Comparison of ENCODE assay signal across 29 cellular contexts in genomic region chr4:142129473-142129872, GRCh38.
DNase-seq lines count a peak whose midpoint lies in the region; ATAC-seq, FAIRE-seq and TF ChIP-seq lines count a peak whose summit lies in the region.
"Had no signal": no experiment of that assay in that cellular context is flagged by ENCODE, and none has a peak within 500 bp of the region (broad histone marks: within the 10 kb centered on the region; RNA-seq: fewer than 3 reads in every experiment).

No MANE protein-coding gene starts in this region.

- H3K9ac ChIP-seq in PC-3 (ENCODE audit: low read length): no peak overlapping the region
- H3K9ac ChIP-seq in endothelial cell of umbilical vein (replicated peaks; ENCODE audit: extremely low read depth, insufficient read depth, low read length): no peak overlapping the region
- H3K9ac ChIP-seq: KMS-11, parathyroid adenoma had no signal

- no peaks in the 10 kb centered on the region for H3K9me3 Mint-ChIP-seq in activated naive CD4-positive, alpha-beta T cell treated with anti-CD3 and anti-CD28 coated beads, Interleukin-2, amount 50 U/mL, for 24 hours
- H3K9me3 Mint-ChIP-seq: stimulated activated naive CD8-positive, alpha-beta T cell treated with anti-CD3 and anti-CD28 coated beads, Interleukin-15, Interleukin-2, amounts not matched to agents 100 ng/mL and 50 ng/mL, for 24 hours; T-cell; WTC11 had no signal

- intact Hi-C loops in PC-3 (cut with micrococcal nuclease): loop anchor here (5.0 to 10.0 kb wide), 2 partner anchors 73 to 955 kb away; no protein-coding TSS in a partner anchor
- intact Hi-C loops in endothelial cell of umbilical vein (cut with micrococcal nuclease): loop anchor here (2.0 to 10.0 kb wide), 6 partner anchors 138 to 1055 kb away; partner anchors contain the start of gene USP38
- intact Hi-C loops in uterus (cut with DNase I; ENCODE audit: low total_unique reads): no loop called here

- H3K9me3 ChIP-seq in PC-3 (ENCODE audit: low read length): no peaks in the 10 kb centered on the region
- H3K9me3 ChIP-seq in endothelial cell of umbilical vein (replicated peaks; ENCODE audit: control insufficient read depth, insufficient read depth, low read length): no peaks in the 10 kb centered on the region
- no peaks in the 10 kb centered on the region for H3K9me3 ChIP-seq in uterus
- H3K9me3 ChIP-seq: adrenal gland, Caco-2, testis had no signal

- H3K4me1 Mint-ChIP-seq in activated naive CD4-positive, alpha-beta T cell treated with anti-CD3 and anti-CD28 coated beads, Interleukin-2, amount 50 U/mL, for 24 hours: peaks cover 41% of the 10 kb centered on the region
- H3K4me1 Mint-ChIP-seq: immature natural killer cell had no signal

- H3K27me3 Mint-ChIP-seq in activated naive CD4-positive, alpha-beta T cell treated with anti-CD3 and anti-CD28 coated beads, Interleukin-2, amount 50 U/mL, for 24 hours: no peaks in the 10 kb centered on the region
- H3K27me3 Mint-ChIP-seq: stimulated activated naive CD8-positive, alpha-beta T cell treated with anti-CD3 and anti-CD28 coated beads, Interleukin-15, Interleukin-2, amounts not matched to agents 100 ng/mL and 50 ng/mL, for 24 hours; T-cell had no signal

- TF ChIP-seq CTCF in PC-3 (conservative IDR thresholded peaks at IDR 0.05; ENCODE audit: low read depth, low read length) (no peak), endothelial cell of umbilical vein (IDR thresholded peaks at IDR 0.05; ENCODE audit: extremely low read depth in 1 of 2, insufficient read depth in 1 of 2, low read depth in 1 of 2, low read length in 2 of 2) (no peak), uterus (IDR thresholded peaks at IDR 0.05) (no peak)

- CTCF ChIA-PET in PC-3 (lab: Charles Lee): no interaction called here
- CTCF ChIA-PET in endothelial cell of umbilical vein (lab: Charles Lee): interaction anchor here (1.9 to 2.5 kb wide), 2 partner anchors 226 to 591 kb away, joined by 5 to 27 read pairs; no protein-coding TSS in a partner anchor

- no peaks in the 10 kb centered on the region for H3K36me3 ChIP-seq in PC-3 (ENCODE audit: low read depth, low read length)
- no peaks in the 10 kb centered on the region for H3K36me3 ChIP-seq in endothelial cell of umbilical vein (ENCODE audit: control insufficient read depth in 2 of 2, extremely low read depth in 1 of 2, insufficient read depth in 2 of 2, low read length in 2 of 2)
- H3K36me3 ChIP-seq in uterus: no peaks in the 10 kb centered on the region
- H3K36me3 ChIP-seq: adrenal gland, brain microvascular endothelial cell had no signal

- POLR2A ChIA-PET in PC-3 (lab: Charles Lee; ENCODE audit: unreplicated experiment) (no interaction called here), endothelial cell of umbilical vein (lab: Charles Lee) (no interaction called here)

- peaks cover 8% of the 10 kb centered on the region for H3K36me3 Mint-ChIP-seq in activated naive CD4-positive, alpha-beta T cell treated with anti-CD3 and anti-CD28 coated beads, Interleukin-2, amount 50 U/mL, for 24 hours
- H3K36me3 Mint-ChIP-seq: immature natural killer cell, WTC11 had no signal

- TF ChIP-seq POLR2A in endothelial cell of umbilical vein (IDR thresholded peaks at IDR 0.05; ENCODE audit: low read depth, low read length): no peak
- no peak for TF ChIP-seq POLR2A in uterus (IDR thresholded peaks at IDR 0.05)

- ATAC-seq in PC-3: no peak
- ATAC-seq: left cardiac atrium, WTC11 had no signal

- peak overlapping the region; percentile 85 for H3K27ac Mint-ChIP-seq in activated naive CD4-positive, alpha-beta T cell treated with anti-CD3 and anti-CD28 coated beads, Interleukin-2, amount 50 U/mL, for 24 hours
- H3K27ac Mint-ChIP-seq: immature natural killer cell, WTC11 had no signal

- H3K9me2 ChIP-seq in PC-3 (replicated peaks; ENCODE audit: low read length): no peaks in the 10 kb centered on the region

- H3K27ac ChIP-seq in PC-3 (ENCODE audit: low read length) (no peak overlapping the region), endothelial cell of umbilical vein (ENCODE audit: insufficient read depth, low read depth, low read length) (no peak overlapping the region), uterus (peak overlapping the region; percentile 27 to 71)
- H3K27ac ChIP-seq: adrenal gland, brain microvascular endothelial cell, HL-60, KMS-11, parathyroid adenoma, testis had no signal

- H3K4me2 ChIP-seq in PC-3 (ENCODE audit: low read length) (0 out of 2 replicates have a peak overlapping the region, but pooled peaks have one; percentile 6), endothelial cell of umbilical vein (ENCODE audit: insufficient read depth, low read length) (no peak overlapping the region)
- H3K4me2 ChIP-seq: KMS-11 had no signal

- no peak overlapping the region for H3K4me3 Mint-ChIP-seq in activated naive CD4-positive, alpha-beta T cell treated with anti-CD3 and anti-CD28 coated beads, Interleukin-2, amount 50 U/mL, for 24 hours
- H3K4me3 Mint-ChIP-seq: immature natural killer cell; stimulated activated naive CD8-positive, alpha-beta T cell treated with anti-CD3 and anti-CD28 coated beads, Interleukin-15, Interleukin-2, amounts not matched to agents 100 ng/mL and 50 ng/mL, for 24 hours; T-cell; WTC11 had no signal

- no peak for DNase-seq in activated naive CD4-positive, alpha-beta T cell treated with Interleukin-2 at 50 U/mL for 16 hours
- no peak for DNase-seq in PC-3
- DNase-seq in endothelial cell of umbilical vein (ENCODE audit: low read depth, low spot score): peak; percentile 68
- no peak for DNase-seq in uterus
- no peak for DNase-seq in T-helper 1 cell
- DNase-seq in SW480 (ENCODE audit: low spot score): no peak
- DNase-seq: activated CD4-positive, alpha-beta T cell treated with anti-CD3 and anti-CD28 coated beads, Interleukin-2, amount 50 U/mL, for 1 hour; adrenal gland; brain microvascular endothelial cell; Caco-2; DMS79; HCEC 1CT; immature natural killer cell; left cardiac atrium; MM.1S; NCI-H1105 treated with DMSO at 0.1 percent for 48 hours; NCI-H187 treated with DMSO at 0.1 percent for 48 hours; NCI-H510A treated with DMSO at 0.1 percent for 48 hours; RPMI8226; small intestine; T-cell; testis had no signal

- H3K4me3 ChIP-seq in PC-3 (ENCODE audit: low read length): no peak overlapping the region
- no peak overlapping the region for H3K4me3 ChIP-seq in endothelial cell of umbilical vein (replicated peaks in 1 of 3; ENCODE audit: insufficient read depth in 1 of 3, low read depth in 1 of 3, low read length in 3 of 3)
- no peak overlapping the region for H3K4me3 ChIP-seq in uterus
- H3K4me3 ChIP-seq: adrenal gland, testis had no signal

- H3K27me3 ChIP-seq in PC-3 (ENCODE audit: low read length) (no peaks in the 10 kb centered on the region), endothelial cell of umbilical vein (ENCODE audit: control insufficient read depth in 2 of 2, insufficient read depth in 2 of 2, low read length in 2 of 2) (no peaks in the 10 kb centered on the region), uterus (no peaks in the 10 kb centered on the region)
- H3K27me3 ChIP-seq: adrenal gland, brain microvascular endothelial cell, testis had no signal

- peaks cover 17% of the 10 kb centered on the region for H3K4me1 ChIP-seq in PC-3 (ENCODE audit: insufficient read depth, low read length)
- H3K4me1 ChIP-seq in endothelial cell of umbilical vein (ENCODE audit: control insufficient read depth, extremely low read depth, insufficient read depth, low read length): peaks cover 29% of the 10 kb centered on the region
- H3K4me1 ChIP-seq in uterus: peaks cover 0 to 4% of the 10 kb centered on the region in 2 donors
- H3K4me1 ChIP-seq: adrenal gland, parathyroid adenoma, testis had no signal

- no peaks in the 10 kb centered on the region for H3K9me1 ChIP-seq in endothelial cell of umbilical vein (replicated peaks; ENCODE audit: control insufficient read depth, extremely low read depth, insufficient read depth, low read length)

- no peaks in the 10 kb centered on the region for H4K20me1 ChIP-seq in PC-3 (ENCODE audit: low read length)
- no peaks in the 10 kb centered on the region for H4K20me1 ChIP-seq in endothelial cell of umbilical vein (replicated peaks; ENCODE audit: control insufficient read depth, extremely low read depth, insufficient read depth, low read length)

- BruUV-seq in PC-3 (replicated peaks; lab: Mats Ljungman, UMichigan) (no TSS peak), endothelial cell of umbilical vein (replicated peaks; lab: Mats Ljungman, UMichigan) (no TSS peak)

- H3F3A ChIP-seq in PC-3 (ENCODE audit: low read length, unreplicated experiment): no peaks in the 10 kb centered on the region

- H3K79me2 ChIP-seq in PC-3 (ENCODE audit: low read length) (no peaks in the 10 kb centered on the region), endothelial cell of umbilical vein (ENCODE audit: control insufficient read depth, insufficient read depth, low read length) (no peaks in the 10 kb centered on the region)
- H3K79me2 ChIP-seq: parathyroid adenoma had no signal

- dilution Hi-C loops in endothelial cell of umbilical vein (cut with MboI; ENCODE audit: extremely low pct_ligation_motif_present, low sequenced_read_pairs): no loop called here

- H2AFZ ChIP-seq in PC-3 (ENCODE audit: low read length): no peak overlapping the region
- H2AFZ ChIP-seq in endothelial cell of umbilical vein (ENCODE audit: low read depth, low read length): no peak overlapping the region
- H2AFZ ChIP-seq: parathyroid adenoma had no signal

- FAIRE-seq in endothelial cell of umbilical vein (lab: Jason Lieb, UNC): no peak
- FAIRE-seq: G401.6, small intestine had no signal

TF ChIP-seq in endothelial cell of umbilical vein, 7 proteins besides CTCF, POLR2A, EP300 and RAD21:
- TF ChIP-seq MYC (IDR thresholded peaks at IDR 0.05; ENCODE audit: low read depth, low read length): no peak
- TF ChIP-seq JUN (IDR thresholded peaks at IDR 0.05; ENCODE audit: borderline replicate concordance, insufficient read depth, insufficient read length, low read depth): no peak

Comparison
In these comparisons a context has a peak if more than half of its experiments do, and no peak if none do; other contexts are left out.
1. H3K27ac ChIP-seq: peak in uterus (2 of 2); none in PC-3 (single experiment) and endothelial cell of umbilical vein (single experiment).